1 cellular context compared by ENCODE assay signal in genomic region chr16:66660422-66661209, GRCh38.
TF ChIP-seq lines count a peak whose summit lies in the region.

No MANE protein-coding gene starts in this region.

TF ChIP-seq in K562, 482 proteins besides CTCF, POLR2A, EP300 and RAD21 (continued from another document and continues in another):
- TF ChIP-seq, protein P1, sequence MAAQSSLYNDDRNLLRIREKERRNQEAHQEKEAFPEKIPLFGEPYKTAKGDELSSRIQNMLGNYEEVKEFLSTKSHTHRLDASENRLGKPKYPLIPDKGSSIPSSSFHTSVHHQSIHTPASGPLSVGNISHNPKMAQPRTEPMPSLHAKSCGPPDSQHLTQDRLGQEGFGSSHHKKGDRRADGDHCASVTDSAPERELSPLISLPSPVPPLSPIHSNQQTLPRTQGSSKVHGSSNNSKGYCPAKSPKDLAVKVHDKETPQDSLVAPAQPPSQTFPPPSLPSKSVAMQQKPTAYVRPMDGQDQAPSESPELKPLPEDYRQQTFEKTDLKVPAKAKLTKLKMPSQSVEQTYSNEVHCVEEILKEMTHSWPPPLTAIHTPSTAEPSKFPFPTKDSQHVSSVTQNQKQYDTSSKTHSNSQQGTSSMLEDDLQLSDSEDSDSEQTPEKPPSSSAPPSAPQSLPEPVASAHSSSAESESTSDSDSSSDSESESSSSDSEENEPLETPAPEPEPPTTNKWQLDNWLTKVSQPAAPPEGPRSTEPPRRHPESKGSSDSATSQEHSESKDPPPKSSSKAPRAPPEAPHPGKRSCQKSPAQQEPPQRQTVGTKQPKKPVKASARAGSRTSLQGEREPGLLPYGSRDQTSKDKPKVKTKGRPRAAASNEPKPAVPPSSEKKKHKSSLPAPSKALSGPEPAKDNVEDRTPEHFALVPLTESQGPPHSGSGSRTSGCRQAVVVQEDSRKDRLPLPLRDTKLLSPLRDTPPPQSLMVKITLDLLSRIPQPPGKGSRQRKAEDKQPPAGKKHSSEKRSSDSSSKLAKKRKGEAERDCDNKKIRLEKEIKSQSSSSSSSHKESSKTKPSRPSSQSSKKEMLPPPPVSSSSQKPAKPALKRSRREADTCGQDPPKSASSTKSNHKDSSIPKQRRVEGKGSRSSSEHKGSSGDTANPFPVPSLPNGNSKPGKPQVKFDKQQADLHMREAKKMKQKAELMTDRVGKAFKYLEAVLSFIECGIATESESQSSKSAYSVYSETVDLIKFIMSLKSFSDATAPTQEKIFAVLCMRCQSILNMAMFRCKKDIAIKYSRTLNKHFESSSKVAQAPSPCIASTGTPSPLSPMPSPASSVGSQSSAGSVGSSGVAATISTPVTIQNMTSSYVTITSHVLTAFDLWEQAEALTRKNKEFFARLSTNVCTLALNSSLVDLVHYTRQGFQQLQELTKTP (IDR thresholded peaks at IDR 0.05; ENCODE audit: low read depth in 1 of 2, partially characterized antibody in 2 of 2): peak in 1 of 2 experiments; percentile 57
- TF ChIP-seq ATF1 (CRISPR knock-in tag; IDR thresholded peaks at IDR 0.05): no peak
- TF ChIP-seq ATF1 (tag; IDR thresholded peaks at IDR 0.05): peak; percentile 67
- no peak for TF ChIP-seq IFI16 (CRISPR knock-in tag; IDR thresholded peaks at IDR 0.05)
- TF ChIP-seq, protein P2, sequence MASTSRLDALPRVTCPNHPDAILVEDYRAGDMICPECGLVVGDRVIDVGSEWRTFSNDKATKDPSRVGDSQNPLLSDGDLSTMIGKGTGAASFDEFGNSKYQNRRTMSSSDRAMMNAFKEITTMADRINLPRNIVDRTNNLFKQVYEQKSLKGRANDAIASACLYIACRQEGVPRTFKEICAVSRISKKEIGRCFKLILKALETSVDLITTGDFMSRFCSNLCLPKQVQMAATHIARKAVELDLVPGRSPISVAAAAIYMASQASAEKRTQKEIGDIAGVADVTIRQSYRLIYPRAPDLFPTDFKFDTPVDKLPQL (IDR thresholded peaks at IDR 0.05; ENCODE audit: extremely low read depth, insufficient read length): no peak
- peak; percentile 40; the same call in 1 of the 2 replicates for TF ChIP-seq ZBTB40 (IDR thresholded peaks at IDR 0.05)
- no peak for TF ChIP-seq ZBTB40 (CRISPR knock-in tag; IDR thresholded peaks at IDR 0.05)
- TF ChIP-seq ZNF717 (CRISPR knock-in tag; IDR thresholded peaks at IDR 0.05): no peak
- TF ChIP-seq GABPB1 (CRISPR knock-in tag; IDR thresholded peaks at IDR 0.05): no peak
- TF ChIP-seq KDM4B (IDR thresholded peaks at IDR 0.05; ENCODE audit: borderline replicate concordance in 2 of 2, low read depth in 1 of 2): no peak
- TF ChIP-seq TAF15 (IDR thresholded peaks at IDR 0.05; ENCODE audit: low read depth, low read length): no peak
- peak in 1 of 2 experiments; percentile 75; a peak in 2 of 4 replicates for TF ChIP-seq RCOR1 (IDR thresholded peaks at IDR 0.05; ENCODE audit: borderline replicate concordance in 1 of 2, low read depth in 2 of 2, low read length in 2 of 2)
- peak; percentile 40; the same call in 1 of the 2 replicates for TF ChIP-seq L3MBTL2 (IDR thresholded peaks at IDR 0.05)
- no peak for TF ChIP-seq ZFPM2 (CRISPR knock-in tag; IDR thresholded peaks at IDR 0.05)
- TF ChIP-seq ZNF3 (CRISPR knock-in tag; IDR thresholded peaks at IDR 0.05): no peak
- no peak for TF ChIP-seq ZFP36 (IDR thresholded peaks at IDR 0.05; ENCODE audit: low read depth, low read length, partially characterized antibody)
- TF ChIP-seq NCOA2 (IDR thresholded peaks at IDR 0.05; ENCODE audit: partially characterized antibody in 2 of 2): no peak
- TF ChIP-seq RHOXF2B (CRISPR knock-in tag; conservative IDR thresholded peaks at IDR 0.05): no peak
- no peak for TF ChIP-seq TGIF2 (CRISPR knock-in tag; IDR thresholded peaks at IDR 0.05)
- no peak for TF ChIP-seq PCBP1 (IDR thresholded peaks at IDR 0.05; ENCODE audit: low read depth, low read length, poor library complexity, severe bottlenecking)
- peak; percentile 26 to 35 for TF ChIP-seq NRF1 (conservative IDR thresholded peaks at IDR 0.05 in 1 of 2, IDR thresholded peaks at IDR 0.05 in 1 of 2)
- no peak for TF ChIP-seq RBM25 (IDR thresholded peaks at IDR 0.05; ENCODE audit: low read depth, low read length, severe bottlenecking)
- TF ChIP-seq ZNF253 (CRISPR knock-in tag; conservative IDR thresholded peaks at IDR 0.05): no peak
- no peak for TF ChIP-seq KHSRP (IDR thresholded peaks at IDR 0.05)
- peak; percentile 98 for TF ChIP-seq BACH1 (tag; IDR thresholded peaks at IDR 0.05)
- peak; percentile 79 for TF ChIP-seq NFIC (IDR thresholded peaks at IDR 0.05)
- no peak for TF ChIP-seq SETDB1 (IDR thresholded peaks at IDR 0.05; ENCODE audit: low read length)
- TF ChIP-seq ESRRB (CRISPR knock-in tag; IDR thresholded peaks at IDR 0.05; ENCODE audit: borderline replicate concordance): no peak
- no peak for TF ChIP-seq CCAR2 (IDR thresholded peaks at IDR 0.05; ENCODE audit: low read depth, low read length)
- no peak for TF ChIP-seq SIX5 (IDR thresholded peaks at IDR 0.05; ENCODE audit: borderline replicate concordance in 1 of 2, insufficient read depth in 1 of 2, low read depth in 1 of 2, low read length in 2 of 2)
- TF ChIP-seq C11orf30 (IDR thresholded peaks at IDR 0.05; ENCODE audit: low read depth): peak; percentile 97
- peak; percentile 67 for TF ChIP-seq LEF1 (IDR thresholded peaks at IDR 0.05)
- TF ChIP-seq GATAD2B (IDR thresholded peaks at IDR 0.05; ENCODE audit: borderline replicate concordance): no peak
- TF ChIP-seq HIVEP1 (CRISPR knock-in tag; IDR thresholded peaks at IDR 0.05): no peak
- TF ChIP-seq PREB (CRISPR knock-in tag; IDR thresholded peaks at IDR 0.05): no peak
- TF ChIP-seq GTF3C2 (IDR thresholded peaks at IDR 0.05; ENCODE audit: borderline replicate concordance, extremely low read depth, insufficient read length): no peak
- TF ChIP-seq ETV6 (IDR thresholded peaks at IDR 0.05; ENCODE audit: borderline replicate concordance in 1 of 2, low read depth in 2 of 2, low read length in 1 of 2): 0 out of 4 replicates have a peak, but pooled peaks of 1 of the 2 experiments have one; percentile 12
- no peak for TF ChIP-seq ETV6 (CRISPR knock-in tag; IDR thresholded peaks at IDR 0.05; ENCODE audit: borderline replicate concordance)
- TF ChIP-seq CTBP1 (IDR thresholded peaks at IDR 0.05; ENCODE audit: borderline replicate concordance): peak; percentile 91
- TF ChIP-seq CBX3 (IDR thresholded peaks at IDR 0.05; ENCODE audit: borderline replicate concordance in 1 of 2, low read length in 2 of 2): peak in 1 of 2 experiments; percentile 60; a peak in 1 of 3 replicates
- no peak for TF ChIP-seq CBX1 (IDR thresholded peaks at IDR 0.05; ENCODE audit: low read depth)
- TF ChIP-seq IRF1 (CRISPR knock-in tag; IDR thresholded peaks at IDR 0.05; ENCODE audit: borderline replicate concordance): no peak
- no peak for TF ChIP-seq ARHGAP35 (IDR thresholded peaks at IDR 0.05; ENCODE audit: partially characterized antibody)
- TF ChIP-seq ZBTB2 (IDR thresholded peaks at IDR 0.05): peak; percentile 48; the same call in 1 of the 2 replicates
- no peak for TF ChIP-seq MBD2 (IDR thresholded peaks at IDR 0.05; ENCODE audit: borderline replicate concordance, low read depth)
- TF ChIP-seq DACH1 (IDR thresholded peaks at IDR 0.05; ENCODE audit: partially characterized antibody): peak; percentile 8
- no peak for TF ChIP-seq NR4A1 (CRISPR knock-in tag; IDR thresholded peaks at IDR 0.05)
- no peak for TF ChIP-seq NR4A1 (tag; IDR thresholded peaks at IDR 0.05)
- no peak for TF ChIP-seq CHD2 (IDR thresholded peaks at IDR 0.05; ENCODE audit: low read depth, low read length)
